In genomic region chr4:90977726-90978125, GRCh38 we compare ENCODE assay signal across 30 cellular contexts.
"Had no signal": no experiment of that assay in that cellular context is flagged by ENCODE, and none has a peak within 500 bp of the region (broad histone marks: within the 10 kb centered on the region; RNA-seq: fewer than 3 reads in every experiment).

No MANE protein-coding gene starts in this region.

- H3K36me3 ChIP-seq: neutrophil, pancreas, spleen, suprapubic skin, tibial artery, transverse colon, upper lobe of right lung, vagina had no signal

- H3K4me1 ChIP-seq: pancreas, psoas muscle, spleen, suprapubic skin, testis, tibial artery, transverse colon, upper lobe of right lung, vagina had no signal

- H3K27ac ChIP-seq: neutrophil, pancreas, psoas muscle, skin epidermis, spleen, suprapubic skin, testis, tibial artery, transverse colon, upper lobe of right lung, vagina had no signal

- H3K4me2 ChIP-seq: smooth muscle cell had no signal

- ATAC-seq: naive thymus-derived CD8-positive, alpha-beta T cell; natural killer cell treated with Interleukin-12 subunit alpha and Interleukin-12 subunit beta and Interleukin-15 and Interleukin-18, amount 100 ng/mL, for 72 hours; pancreas; psoas muscle; right cardiac atrium; sciatic nerve; stimulated activated memory B cell treated with anti-CD40 and anti-IgM and Interleukin-4, amounts not matched to agents 10 μg/mL and 1 μg/mL and 100 μg/mL, for 72 hours; stimulated activated naive CD8-positive, alpha-beta T cell treated with anti-CD3 and anti-CD28 coated beads, Interleukin-15, amount 100 ng/mL, for 72 hours; stimulated activated naive CD8-positive, alpha-beta T cell treated with anti-CD3 and anti-CD28 coated beads, Interleukin-15, Interleukin-2, amounts not matched to agents 100 U/mL and 50 U/mL, for 24 hours; upper lobe of right lung had no signal

- H3K9me3 ChIP-seq: neutrophil, pancreas, psoas muscle, spleen, suprapubic skin, testis, tibial artery, transverse colon, upper lobe of right lung, vagina had no signal

- DNase-seq: naive B cell; naive thymus-derived CD8-positive, alpha-beta T cell; nephron progenitor cell; nucleus accumbens; pancreas; psoas muscle; right cardiac atrium; spleen; stimulated activated CD4-positive, alpha-beta T cell treated with anti-CD3 and anti-CD28 coated beads, Interleukin-12 subunit alpha, Interleukin-12 subunit beta, amount 100 ng/mL, for 4 hours; stimulated activated CD4-positive, alpha-beta T cell treated with anti-CD3 and anti-CD28 coated beads, Interleukin-1b, Interleukin-23, amount 100 ng/mL, for 48 hours; stimulated activated CD4-positive, alpha-beta T cell treated with anti-CD3 and anti-CD28 coated beads, Interleukin-4, amount 100 ng/mL, for 1 hour; stimulated activated CD4-positive, alpha-beta T cell treated with anti-CD3 and anti-CD28 coated beads, Interleukin-4, amount 100 ng/mL, for 4 hours; stimulated activated CD8-positive, alpha-beta memory T cell treated with anti-CD3 and anti-CD28 coated beads, Interleukin-4, amount 100 ng/mL, for 48 hours; stimulated activated naive CD4-positive, alpha-beta T cell; stimulated activated naive CD8-positive, alpha-beta T cell treated with anti-CD3 and anti-CD28 coated beads, Interleukin-15, amount 100 ng/mL, for 72 hours; stimulated activated naive CD8-positive, alpha-beta T cell treated with anti-CD3 and anti-CD28 coated beads, Interleukin-15, Interleukin-2, amounts not matched to agents 100 U/mL and 50 U/mL, for 24 hours; substantia nigra; testis; tibial artery; transverse colon; upper lobe of right lung had no signal

- FAIRE-seq: pancreas, urothelium cell line had no signal

- H3K27me3 ChIP-seq: neutrophil, pancreas, spleen, suprapubic skin, testis, tibial artery, transverse colon, upper lobe of right lung, vagina had no signal

- H3K4me3 ChIP-seq: pancreas, psoas muscle, skin epidermis, smooth muscle cell, spleen, suprapubic skin, testis, tibial artery, transverse colon, upper lobe of right lung, vagina had no signal
